In the genomic region with DNA sequence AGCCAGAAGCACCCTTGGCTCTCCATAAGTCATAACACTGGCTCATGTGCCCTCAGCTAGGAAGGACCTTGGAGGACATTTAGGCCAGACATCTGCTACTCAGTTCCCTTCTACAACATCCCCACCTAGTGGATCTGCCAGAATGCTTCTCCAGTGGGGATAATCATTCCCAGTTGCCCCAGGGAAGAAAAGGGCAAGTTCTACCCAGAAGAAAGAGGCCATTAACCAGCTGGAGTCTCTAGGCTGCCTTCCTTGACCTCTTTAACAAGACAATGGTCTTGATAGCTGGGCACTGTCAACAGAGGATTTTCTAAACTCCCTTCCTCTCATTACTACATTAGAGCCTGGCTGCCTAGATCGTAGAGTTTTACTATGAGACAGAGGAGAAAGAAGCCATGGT, we compare ENCODE assay signal across 9 cellular contexts. TPM values are rescaled to one million over a fixed set of nuclear protein-coding genes. Genes with fewer than 3 reads are reported as not detected.
DNase-seq lines count a peak whose midpoint lies in the region; ATAC-seq and TF ChIP-seq lines count a peak whose summit lies in the region.
"Had no signal": no experiment of that assay in that cellular context is flagged by ENCODE, and none has a peak within 500 bp of the region (broad histone marks: within the 10 kb centered on the region; RNA-seq: fewer than 3 reads in every experiment).

No MANE protein-coding gene starts in this region.

- no peaks in the 10 kb centered on the region for H3K27me3 ChIP-seq in MM.1S (replicated peaks; ENCODE audit: insufficient read depth, low read length)
- H3K27me3 ChIP-seq in liver (ENCODE audit: control insufficient read depth in 4 of 4, insufficient read depth in 4 of 4, low read length in 3 of 4): no peaks in the 10 kb centered on the region
- no peaks in the 10 kb centered on the region for H3K27me3 ChIP-seq in gastrocnemius medialis
- H3K27me3 ChIP-seq: pancreas had no signal

- no peak overlapping the region for H3K27ac ChIP-seq in MM.1S (ENCODE audit: low read length)
- H3K27ac ChIP-seq in liver (ENCODE audit: low read depth in 1 of 2, low read length in 2 of 2): no peak overlapping the region
- no peak overlapping the region for H3K27ac ChIP-seq in gastrocnemius medialis
- H3K27ac ChIP-seq: pancreas had no signal

- H3K4me1 ChIP-seq in MM.1S (ENCODE audit: low read length) (peaks cover 8% of the 10 kb centered on the region), liver (ENCODE audit: control insufficient read depth in 4 of 4, insufficient read depth in 4 of 4, low read length in 3 of 4) (peaks cover 0 to 10% (median 2%) of the 10 kb centered on the region in 4 donors), gastrocnemius medialis (no peaks in the 10 kb centered on the region)
- H3K4me1 ChIP-seq: pancreas had no signal

- TF ChIP-seq POLR2A in gastrocnemius medialis (IDR thresholded peaks at IDR 0.05): no peak

- TF ChIP-seq CTCF in MM.1S (IDR thresholded peaks at IDR 0.05; ENCODE audit: low read length) (peak; percentile 64), cardiac fibroblast (IDR thresholded peaks at IDR 0.05; ENCODE audit: low read depth, low read length) (peak; percentile 62), liver (IDR thresholded peaks at IDR 0.05; ENCODE audit: low read depth, low read length, missing input control) (peak; percentile 44), gastrocnemius medialis (IDR thresholded peaks at IDR 0.05 in 4 of 5, conservative IDR thresholded peaks at IDR 0.05 in 1 of 5) (no peak)

- H2AFZ ChIP-seq in MM.1S (ENCODE audit: low read length): no peak overlapping the region

- H3K36me3 ChIP-seq in MM.1S (replicated peaks; ENCODE audit: insufficient read depth, low read length): no peaks in the 10 kb centered on the region
- no peaks in the 10 kb centered on the region for H3K36me3 ChIP-seq in liver (ENCODE audit: control insufficient read depth in 4 of 4, insufficient read depth in 3 of 4, low read depth in 1 of 4, low read length in 3 of 4)
- H3K36me3 ChIP-seq in gastrocnemius medialis: no peaks in the 10 kb centered on the region
- H3K36me3 ChIP-seq: pancreas had no signal

- no peak overlapping the region for H3K4me3 ChIP-seq in MM.1S (ENCODE audit: low read length)
- no peak overlapping the region for H3K4me3 ChIP-seq in cardiac fibroblast (replicated peaks in 1 of 2; ENCODE audit: low read depth in 2 of 2, low read length in 2 of 2)
- no peak overlapping the region for H3K4me3 ChIP-seq in liver (ENCODE audit: low read depth in 1 of 3, low read length in 3 of 3)
- no peak overlapping the region for H3K4me3 ChIP-seq in gastrocnemius medialis
- H3K4me3 ChIP-seq: pancreas had no signal

- TF ChIP-seq RAD21 in liver (IDR thresholded peaks at IDR 0.05): peak; percentile 72 to 79

- H3F3A ChIP-seq in MM.1S (ENCODE audit: insufficient read depth, low read length): no peaks in the 10 kb centered on the region

- H3K9me3 ChIP-seq in MM.1S (replicated peaks; ENCODE audit: insufficient read depth, low read length): no peaks in the 10 kb centered on the region
- H3K9me3 ChIP-seq in liver (ENCODE audit: control insufficient read depth in 4 of 4, low read length in 3 of 4): no peaks in the 10 kb centered on the region
- peaks cover 0 to 4% (median 0%) of the 10 kb centered on the region in 3 donors for H3K9me3 ChIP-seq in gastrocnemius medialis
- H3K9me3 ChIP-seq: pancreas had no signal

- no peaks in the 10 kb centered on the region for H3K79me2 ChIP-seq in MM.1S (ENCODE audit: low read length)

- H3K9ac ChIP-seq in MM.1S (ENCODE audit: low read length) (no peak overlapping the region), liver (ENCODE audit: low read depth in 1 of 2, low read length in 2 of 2) (no peak overlapping the region)

- H4K20me1 ChIP-seq in MM.1S (ENCODE audit: insufficient read depth, low read length): no peaks in the 10 kb centered on the region

- DNase-seq in DMS53 (lab: John Stamatoyannopoulos, UW): peak; percentile 83
- DNase-seq in MM.1S: peak; percentile 48
- peak; percentile 64 for DNase-seq in cardiac fibroblast (ENCODE audit: low read depth in 2 of 2)
- DNase-seq in cerebellum (ENCODE audit: low spot score): no peak
- no peak for DNase-seq in NCI-H187 (lab: John Stamatoyannopoulos, UW)
- DNase-seq in gastrocnemius medialis: no peak
- DNase-seq: pancreas had no signal

- intact Hi-C loops in gastrocnemius medialis (cut with DNase I; ENCODE audit: low total_unique reads): no loop called here

- WGBS in liver: 77% methylated on average over 1 of the region's 1 CpG

- in situ Hi-C loops in gastrocnemius medialis (cut with MboI; ENCODE audit: low sequenced_read_pairs in 4 of 4): loop anchor here in 1 of 4 donors (25.0 kb wide), 1 partner anchor 501 kb away; no protein-coding TSS in a partner anchor

- ATAC-seq in HG03565 (IDR thresholded peaks at IDR 0.05; ENCODE audit: unreplicated experiment): no peak
- no peak for ATAC-seq in gastrocnemius medialis

- no peak overlapping the region for H3K4me2 ChIP-seq in MM.1S (ENCODE audit: low read depth, low read length)

- H3K9me2 ChIP-seq in MM.1S (replicated peaks; ENCODE audit: insufficient read depth, low read length): no peaks in the 10 kb centered on the region

TF ChIP-seq in liver, 16 proteins besides CTCF, POLR2A, EP300 and RAD21:
- TF ChIP-seq JUND (IDR thresholded peaks at IDR 0.05): no peak
- no peak for TF ChIP-seq GABPA (IDR thresholded peaks at IDR 0.05 in 1 of 2, conservative IDR thresholded peaks at IDR 0.05 in 1 of 2)
- TF ChIP-seq FOXA2 (IDR thresholded peaks at IDR 0.05): no peak
- no peak for TF ChIP-seq ATF3 (IDR thresholded peaks at IDR 0.05)
- no peak for TF ChIP-seq MAX (IDR thresholded peaks at IDR 0.05)
- TF ChIP-seq HNF4G (IDR thresholded peaks at IDR 0.05): no peak
- TF ChIP-seq YY1 (IDR thresholded peaks at IDR 0.05): no peak

RNA-seq across cellular contexts. Expression of gene LGI2, which starts 42.0 kb away (rescaled TPM):
- under 1 TPM; 0.08 to 0.19 TPM for total RNA-seq in liver
- under 1 TPM in 1 of 2 donors, not detected in 1; 0.05 TPM for polyA plus RNA-seq in liver
- total RNA-seq in cerebellum: 5.5 TPM
- under 1 TPM; 0.05 to 0.31 (median 0.19) TPM for total RNA-seq in gastrocnemius medialis

Comparison
In these comparisons a context has a peak if more than half of its experiments do, and no peak if none do; other contexts are left out.
1. DNase-seq: peak in DMS53 (single experiment), MM.1S (single experiment) and cardiac fibroblast (2 of 2); none in cerebellum (single experiment), NCI-H187 (0 of 2) and gastrocnemius medialis (0 of 2).
2. CTCF ChIP-seq: peak in MM.1S (single experiment), cardiac fibroblast (single experiment) and liver (single experiment); none in gastrocnemius medialis (0 of 5).